ENCODE assay signal across 8 cellular contexts in genomic region chr4:118849867-118850812, GRCh38. TPM values are rescaled to one million over a fixed set of nuclear protein-coding genes. Genes with fewer than 3 reads are reported as not detected.
DNase-seq lines count a peak whose midpoint lies in the region; ATAC-seq and TF ChIP-seq lines count a peak whose summit lies in the region.

No MANE protein-coding gene starts in this region.

- peak; percentile 94 for ATAC-seq in GM21423 (IDR thresholded peaks at IDR 0.05; ENCODE audit: unreplicated experiment)
- ATAC-seq in psoas muscle, result no peak

- DNase-seq in activated CD4-positive, alpha-beta T cell treated with anti-CD3 and anti-CD28 coated beads, Interleukin-2, amount 50 U/mL, for 4 hours, result peak; percentile 21 to 27
- DNase-seq in fibroblast of the aortic adventitia (ENCODE audit: low read depth), result peak; percentile 27
- DNase-seq in psoas muscle, result no peak
- DNase-seq in DMS 273 (lab: John Stamatoyannopoulos, UW; ENCODE audit: unreplicated experiment), result no peak
- DNase-seq in superior temporal gyrus (ENCODE audit: extremely low spot score), result no peak

- H3K4me1 ChIP-seq in ES-I3 (ENCODE audit: insufficient read depth, low read length) (peaks cover 17% of the 10 kb centered on the region; the same call in 1 of the 2 replicates), HUES48 (ENCODE audit: control insufficient read depth, insufficient read depth, low read length) (peaks cover 50% of the 10 kb centered on the region), psoas muscle (no peaks in the 10 kb centered on the region)

- intact Hi-C loops in psoas muscle (cut with DNase I), result no loop called here

- TF ChIP-seq CTCF in fibroblast of the aortic adventitia (IDR thresholded peaks at IDR 0.05; ENCODE audit: insufficient read depth, low read length) (no peak), psoas muscle (IDR thresholded peaks at IDR 0.05) (no peak)

- H3K4me3 ChIP-seq in HUES48 (ENCODE audit: low read depth, low read length) (peak overlapping the region; percentile 76), fibroblast of the aortic adventitia (ENCODE audit: low read depth, low read length) (peak overlapping the region; percentile 54), psoas muscle (peak overlapping the region; percentile 53)

- H3K36me3 ChIP-seq in ES-I3 (ENCODE audit: insufficient read depth, low read length), result no peaks in the 10 kb centered on the region
- H3K36me3 ChIP-seq in HUES48 (ENCODE audit: control insufficient read depth, insufficient read depth, low read length), result no peaks in the 10 kb centered on the region
- no peaks in the 10 kb centered on the region for H3K36me3 ChIP-seq in psoas muscle (ENCODE audit: insufficient read depth in 1 of 2, low read depth in 1 of 2)

- no peaks in the 10 kb centered on the region for H3K9me3 ChIP-seq in ES-I3 (ENCODE audit: control insufficient read depth, insufficient read depth, low read length)
- H3K9me3 ChIP-seq in HUES48 (ENCODE audit: control insufficient read depth, insufficient read depth, low read length), result no peaks in the 10 kb centered on the region
- no peaks in the 10 kb centered on the region for H3K9me3 ChIP-seq in psoas muscle

- H3K9ac ChIP-seq in ES-I3 (ENCODE audit: low read depth, low read length), result peak overlapping the region; percentile 55
- peak overlapping the region; percentile 39 for H3K9ac ChIP-seq in HUES48 (ENCODE audit: low read depth, low read length)

- 40 to 47% (median 46%) methylated on average over 7 of the region's 7 CpGs for WGBS in psoas muscle, 3 donors

- H3K27ac ChIP-seq in HUES48 (ENCODE audit: low read depth, low read length), result peak overlapping the region; percentile 98
- no peak overlapping the region for H3K27ac ChIP-seq in psoas muscle

- no peaks in the 10 kb centered on the region for H3K27me3 ChIP-seq in HUES48 (ENCODE audit: control insufficient read depth, insufficient read depth, low read length)
- no peaks in the 10 kb centered on the region for H3K27me3 ChIP-seq in psoas muscle (ENCODE audit: insufficient read depth in 3 of 3, low read length in 2 of 3)

RNA-seq across cellular contexts. Expression of gene SEC24D, which starts 14.2 kb away (rescaled TPM):
- total RNA-seq in fibroblast of the aortic adventitia (ENCODE audit: low replicate concordance) (30.1 and 149 TPM in 2 replicates), psoas muscle (10 to 100 TPM in 1 of 4 donors, 1 to 10 TPM in 3; 5.8 to 13.7 (median 6.3) TPM)
- 1 to 10 TPM; 2.4 to 5.9 (median 5.5) TPM for polyA plus RNA-seq in psoas muscle

RNA-seq across cellular contexts. Expression of gene SYNPO2, which starts 38.5 kb away (rescaled TPM):
- total RNA-seq in fibroblast of the aortic adventitia (ENCODE audit: low replicate concordance) (3.4 and 28.3 TPM in 2 replicates), psoas muscle (1,000 to 10,000 TPM; 1,548 to 2,858 (median 2,312) TPM)
- 100 to 1,000 TPM in 2 of 3 donors, 10 to 100 TPM in 1; 35.7 to 861 (median 475) TPM for polyA plus RNA-seq in psoas muscle

Comparison
In these comparisons a context has a peak if more than half of its experiments do, and no peak if none do; other contexts are left out.
1. DNase-seq: peak in activated CD4-positive, alpha-beta T cell treated with anti-CD3 and anti-CD28 coated beads, Interleukin-2, amount 50 U/mL, for 4 hours (2 of 2) and fibroblast of the aortic adventitia (single experiment); none in psoas muscle (0 of 2), DMS 273 (single experiment) and superior temporal gyrus (single experiment).
2. RNA of gene SYNPO2, which starts 38.5 kb away (total RNA-seq): 1,548 to 2,858 TPM in psoas muscle; 3.4 to 28.3 TPM in fibroblast of the aortic adventitia; every median in the first group is over 10 times any median in the second.
3. Peak in every context shown above with its lines, with median percentiles within 50 percentile points of each other: H3K4me3 ChIP-seq.